Comparison of ENCODE assay signal across 1 cellular context in genomic region chr14:24965934-24966593, GRCh38.
TF ChIP-seq lines count a peak whose summit lies in the region.

No MANE protein-coding gene starts in this region.

TF ChIP-seq in HepG2, 621 proteins besides CTCF, POLR2A, EP300 and RAD21 (continued from another document):
- no peak for TF ChIP-seq ZBTB33 (CRISPR knock-in tag; IDR thresholded peaks at IDR 0.05)
- no peak; the same call in 1 of the 2 replicates for TF ChIP-seq ZNF512B (CRISPR knock-in tag; IDR thresholded peaks at IDR 0.05; ENCODE audit: borderline replicate concordance)
- TF ChIP-seq JUN (CRISPR knock-in tag; IDR thresholded peaks at IDR 0.05): no peak
- TF ChIP-seq ZFP36L1 (CRISPR knock-in tag; IDR thresholded peaks at IDR 0.05): no peak
- TF ChIP-seq HMGXB4 (CRISPR knock-in tag; IDR thresholded peaks at IDR 0.05; ENCODE audit: borderline replicate concordance in 1 of 2, low read depth in 1 of 2): peak in 1 of 2 experiments; percentile 16; a peak in 1 of 4 replicates
- peak; percentile 87 for TF ChIP-seq FOSL2 (CRISPR knock-in tag; IDR thresholded peaks at IDR 0.05)
- TF ChIP-seq MAFF (IDR thresholded peaks at IDR 0.05; ENCODE audit: low read depth, low read length): 0 out of 2 replicates have a peak, but pooled peaks have one; percentile 18
- peak; percentile 55; the same call in 1 of the 2 replicates for TF ChIP-seq NFE2L2 (IDR thresholded peaks at IDR 0.05; ENCODE audit: low read length)
- TF ChIP-seq MAFK (conservative IDR thresholded peaks at IDR 0.05 in 1 of 2, IDR thresholded peaks at IDR 0.05 in 1 of 2; ENCODE audit: low read length in 2 of 2): peak; percentile 13 to 22; a peak in 1 of 4 replicates
- TF ChIP-seq ZNF562 (CRISPR knock-in tag; IDR thresholded peaks at IDR 0.05; ENCODE audit: borderline replicate concordance): no peak
- no peak for TF ChIP-seq ZNF652 (CRISPR knock-in tag; IDR thresholded peaks at IDR 0.05; ENCODE audit: borderline replicate concordance, low read depth)
- no peak for TF ChIP-seq ZNF337 (CRISPR knock-in tag; IDR thresholded peaks at IDR 0.05; ENCODE audit: borderline replicate concordance, low read depth)
- no peak for TF ChIP-seq GATAD1 (CRISPR knock-in tag; IDR thresholded peaks at IDR 0.05)
- TF ChIP-seq AFF4 (CRISPR knock-in tag; IDR thresholded peaks at IDR 0.05): no peak
- TF ChIP-seq RXRB (CRISPR knock-in tag; IDR thresholded peaks at IDR 0.05; ENCODE audit: borderline replicate concordance): no peak
- no peak for TF ChIP-seq ELF3 (CRISPR knock-in tag; IDR thresholded peaks at IDR 0.05)
- peak; percentile 51; the same call in 1 of the 2 replicates for TF ChIP-seq ZNF362 (CRISPR knock-in tag; IDR thresholded peaks at IDR 0.05; ENCODE audit: borderline replicate concordance)
- TF ChIP-seq ZNF101 (CRISPR knock-in tag; IDR thresholded peaks at IDR 0.05; ENCODE audit: borderline replicate concordance, low read depth): no peak
- TF ChIP-seq ZNF672 (CRISPR knock-in tag; IDR thresholded peaks at IDR 0.05): no peak
- TF ChIP-seq TFDP1 (CRISPR knock-in tag; IDR thresholded peaks at IDR 0.05; ENCODE audit: borderline replicate concordance): no peak
